Comparison of ENCODE assay signal across 1 cellular context in the genomic region with DNA sequence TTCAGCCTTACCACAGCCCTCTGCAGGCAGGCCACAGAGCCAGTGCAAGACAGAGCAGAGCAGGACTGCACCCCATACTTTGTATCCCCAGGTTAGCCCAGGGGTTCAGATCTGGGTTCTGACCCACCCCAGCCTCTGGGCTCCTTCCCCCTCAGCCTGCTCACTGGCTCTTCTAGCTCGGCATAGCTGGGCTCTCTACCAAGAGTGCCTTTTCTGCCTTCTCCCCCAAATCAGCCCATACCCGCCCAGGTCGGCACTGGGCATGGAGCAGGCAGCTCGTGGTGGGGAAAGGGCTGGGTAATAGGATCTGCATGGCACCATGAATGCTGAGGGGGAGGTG.
TF ChIP-seq lines count a peak whose summit lies in the region.

No MANE protein-coding gene starts in this region.

TF ChIP-seq in K562, 482 proteins besides CTCF, POLR2A, EP300 and RAD21 (continued from another document):
- TF ChIP-seq, protein P1, sequence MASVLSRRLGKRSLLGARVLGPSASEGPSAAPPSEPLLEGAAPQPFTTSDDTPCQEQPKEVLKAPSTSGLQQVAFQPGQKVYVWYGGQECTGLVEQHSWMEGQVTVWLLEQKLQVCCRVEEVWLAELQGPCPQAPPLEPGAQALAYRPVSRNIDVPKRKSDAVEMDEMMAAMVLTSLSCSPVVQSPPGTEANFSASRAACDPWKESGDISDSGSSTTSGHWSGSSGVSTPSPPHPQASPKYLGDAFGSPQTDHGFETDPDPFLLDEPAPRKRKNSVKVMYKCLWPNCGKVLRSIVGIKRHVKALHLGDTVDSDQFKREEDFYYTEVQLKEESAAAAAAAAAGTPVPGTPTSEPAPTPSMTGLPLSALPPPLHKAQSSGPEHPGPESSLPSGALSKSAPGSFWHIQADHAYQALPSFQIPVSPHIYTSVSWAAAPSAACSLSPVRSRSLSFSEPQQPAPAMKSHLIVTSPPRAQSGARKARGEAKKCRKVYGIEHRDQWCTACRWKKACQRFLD (CRISPR knock-in tag; IDR thresholded peaks at IDR 0.05), result no peak
- TF ChIP-seq ZBTB8A (IDR thresholded peaks at IDR 0.05; ENCODE audit: partially characterized antibody) (no peak), NFYB (IDR thresholded peaks at IDR 0.05; ENCODE audit: extremely low read depth, insufficient read length) (no peak), HNRNPH1 (optimal IDR thresholded peaks at IDR 0.05; ENCODE audit: low read depth, low read length) (no peak), MAZ (CRISPR knock-in tag; conservative IDR thresholded peaks at IDR 0.05 in 1 of 2, IDR thresholded peaks at IDR 0.05 in 1 of 2) (no peak), NFRKB (IDR thresholded peaks at IDR 0.05; ENCODE audit: low read depth) (no peak), POLR2G (IDR thresholded peaks at IDR 0.05; ENCODE audit: low read depth, low read length) (no peak)
- TF ChIP-seq, protein P2, sequence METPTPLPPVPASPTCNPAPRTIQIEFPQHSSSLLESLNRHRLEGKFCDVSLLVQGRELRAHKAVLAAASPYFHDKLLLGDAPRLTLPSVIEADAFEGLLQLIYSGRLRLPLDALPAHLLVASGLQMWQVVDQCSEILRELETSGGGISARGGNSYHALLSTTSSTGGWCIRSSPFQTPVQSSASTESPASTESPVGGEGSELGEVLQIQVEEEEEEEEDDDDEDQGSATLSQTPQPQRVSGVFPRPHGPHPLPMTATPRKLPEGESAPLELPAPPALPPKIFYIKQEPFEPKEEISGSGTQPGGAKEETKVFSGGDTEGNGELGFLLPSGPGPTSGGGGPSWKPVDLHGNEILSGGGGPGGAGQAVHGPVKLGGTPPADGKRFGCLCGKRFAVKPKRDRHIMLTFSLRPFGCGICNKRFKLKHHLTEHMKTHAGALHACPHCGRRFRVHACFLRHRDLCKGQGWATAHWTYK (CRISPR knock-in tag; IDR thresholded peaks at IDR 0.05), result no peak
- TF ChIP-seq, protein P3, sequence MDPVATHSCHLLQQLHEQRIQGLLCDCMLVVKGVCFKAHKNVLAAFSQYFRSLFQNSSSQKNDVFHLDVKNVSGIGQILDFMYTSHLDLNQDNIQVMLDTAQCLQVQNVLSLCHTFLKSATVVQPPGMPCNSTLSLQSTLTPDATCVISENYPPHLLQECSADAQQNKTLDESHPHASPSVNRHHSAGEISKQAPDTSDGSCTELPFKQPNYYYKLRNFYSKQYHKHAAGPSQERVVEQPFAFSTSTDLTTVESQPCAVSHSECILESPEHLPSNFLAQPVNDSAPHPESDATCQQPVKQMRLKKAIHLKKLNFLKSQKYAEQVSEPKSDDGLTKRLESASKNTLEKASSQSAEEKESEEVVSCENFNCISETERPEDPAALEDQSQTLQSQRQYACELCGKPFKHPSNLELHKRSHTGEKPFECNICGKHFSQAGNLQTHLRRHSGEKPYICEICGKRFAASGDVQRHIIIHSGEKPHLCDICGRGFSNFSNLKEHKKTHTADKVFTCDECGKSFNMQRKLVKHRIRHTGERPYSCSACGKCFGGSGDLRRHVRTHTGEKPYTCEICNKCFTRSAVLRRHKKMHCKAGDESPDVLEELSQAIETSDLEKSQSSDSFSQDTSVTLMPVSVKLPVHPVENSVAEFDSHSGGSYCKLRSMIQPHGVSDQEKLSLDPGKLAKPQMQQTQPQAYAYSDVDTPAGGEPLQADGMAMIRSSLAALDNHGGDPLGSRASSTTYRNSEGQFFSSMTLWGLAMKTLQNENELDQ (CRISPR knock-in tag; IDR thresholded peaks at IDR 0.05; ENCODE audit: borderline replicate concordance), result no peak
- TF ChIP-seq, protein P4, sequence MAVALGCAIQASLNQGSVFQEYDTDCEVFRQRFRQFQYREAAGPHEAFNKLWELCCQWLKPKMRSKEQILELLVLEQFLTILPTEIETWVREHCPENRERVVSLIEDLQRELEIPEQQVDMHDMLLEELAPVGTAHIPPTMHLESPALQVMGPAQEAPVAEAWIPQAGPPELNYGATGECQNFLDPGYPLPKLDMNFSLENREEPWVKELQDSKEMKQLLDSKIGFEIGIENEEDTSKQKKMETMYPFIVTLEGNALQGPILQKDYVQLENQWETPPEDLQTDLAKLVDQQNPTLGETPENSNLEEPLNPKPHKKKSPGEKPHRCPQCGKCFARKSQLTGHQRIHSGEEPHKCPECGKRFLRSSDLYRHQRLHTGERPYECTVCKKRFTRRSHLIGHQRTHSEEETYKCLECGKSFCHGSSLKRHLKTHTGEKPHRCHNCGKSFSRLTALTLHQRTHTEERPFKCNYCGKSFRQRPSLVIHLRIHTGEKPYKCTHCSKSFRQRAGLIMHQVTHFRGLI (CRISPR knock-in tag; IDR thresholded peaks at IDR 0.05), result no peak
- TF ChIP-seq, protein P5, sequence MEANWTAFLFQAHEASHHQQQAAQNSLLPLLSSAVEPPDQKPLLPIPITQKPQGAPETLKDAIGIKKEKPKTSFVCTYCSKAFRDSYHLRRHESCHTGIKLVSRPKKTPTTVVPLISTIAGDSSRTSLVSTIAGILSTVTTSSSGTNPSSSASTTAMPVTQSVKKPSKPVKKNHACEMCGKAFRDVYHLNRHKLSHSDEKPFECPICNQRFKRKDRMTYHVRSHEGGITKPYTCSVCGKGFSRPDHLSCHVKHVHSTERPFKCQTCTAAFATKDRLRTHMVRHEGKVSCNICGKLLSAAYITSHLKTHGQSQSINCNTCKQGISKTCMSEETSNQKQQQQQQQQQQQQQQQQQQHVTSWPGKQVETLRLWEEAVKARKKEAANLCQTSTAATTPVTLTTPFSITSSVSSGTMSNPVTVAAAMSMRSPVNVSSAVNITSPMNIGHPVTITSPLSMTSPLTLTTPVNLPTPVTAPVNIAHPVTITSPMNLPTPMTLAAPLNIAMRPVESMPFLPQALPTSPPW (CRISPR knock-in tag; IDR thresholded peaks at IDR 0.05), result no peak
